Comparison of ENCODE assay signal across 2 cellular contexts in the genomic region with DNA sequence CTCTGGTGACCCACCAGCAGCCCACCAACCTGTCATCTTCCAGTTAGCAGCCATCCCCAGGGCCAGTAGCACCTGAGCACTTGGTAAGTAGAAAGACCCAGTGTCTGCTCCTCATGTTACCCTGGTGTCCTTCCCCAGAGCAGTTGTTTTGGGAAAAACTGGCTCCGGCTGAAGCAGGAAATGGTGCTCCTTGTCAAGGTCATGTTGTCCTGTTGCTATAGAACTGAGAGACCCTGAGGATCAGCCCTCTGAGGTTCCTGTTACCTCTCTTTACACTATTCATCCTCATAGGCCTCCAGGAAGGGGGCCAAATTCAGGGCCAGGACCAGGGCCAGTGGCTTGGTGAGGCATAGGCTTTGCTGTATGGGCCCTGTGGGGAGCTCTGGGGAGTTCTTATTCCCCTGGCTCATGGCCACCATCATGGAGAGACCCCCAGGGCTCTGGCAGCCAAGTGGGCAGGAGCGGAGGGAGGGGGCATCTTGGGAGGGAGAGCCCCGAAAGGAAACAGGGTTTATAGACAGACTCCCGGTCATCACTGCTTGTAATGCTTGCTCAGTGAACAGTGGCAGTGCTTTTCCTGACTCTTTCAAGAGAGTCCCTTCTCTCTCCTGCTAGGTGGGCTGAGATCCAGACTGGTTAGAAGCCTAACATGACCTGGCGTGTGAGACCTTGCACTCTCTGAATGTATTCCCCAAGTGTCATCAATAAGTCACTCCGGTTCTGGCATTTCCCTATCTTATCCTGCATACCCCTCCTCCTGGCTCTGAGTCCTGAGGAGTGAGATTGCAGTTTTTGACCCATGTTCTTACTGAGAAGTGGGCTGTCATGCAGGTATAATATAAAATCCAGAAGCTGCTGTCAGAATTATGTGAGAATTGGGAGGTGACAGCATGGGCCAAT.
TF ChIP-seq lines count a peak whose summit lies in the region.

No MANE protein-coding gene starts in this region.

TF ChIP-seq in GM23338, 12 proteins besides CTCF, POLR2A, EP300 and RAD21 (continues in another document):
- TF ChIP-seq ZNF114 (CRISPR knock-in tag; IDR thresholded peaks at IDR 0.05) (no peak), NANOG (IDR thresholded peaks at IDR 0.05; ENCODE audit: borderline replicate concordance) (no peak), ZNF331 (CRISPR knock-in tag; IDR thresholded peaks at IDR 0.05; ENCODE audit: low read depth) (no peak), EZH2phosphoT487 (IDR thresholded peaks at IDR 0.05; ENCODE audit: unreplicated experiment) (no peak), EZH2 (IDR thresholded peaks at IDR 0.05; ENCODE audit: low read depth, unreplicated experiment) (no peak), STAT1 (IDR thresholded peaks at IDR 0.05; ENCODE audit: unreplicated experiment) (no peak), JUNB (IDR thresholded peaks at IDR 0.05; ENCODE audit: unreplicated experiment) (no peak)
- TF ChIP-seq, protein P1, sequence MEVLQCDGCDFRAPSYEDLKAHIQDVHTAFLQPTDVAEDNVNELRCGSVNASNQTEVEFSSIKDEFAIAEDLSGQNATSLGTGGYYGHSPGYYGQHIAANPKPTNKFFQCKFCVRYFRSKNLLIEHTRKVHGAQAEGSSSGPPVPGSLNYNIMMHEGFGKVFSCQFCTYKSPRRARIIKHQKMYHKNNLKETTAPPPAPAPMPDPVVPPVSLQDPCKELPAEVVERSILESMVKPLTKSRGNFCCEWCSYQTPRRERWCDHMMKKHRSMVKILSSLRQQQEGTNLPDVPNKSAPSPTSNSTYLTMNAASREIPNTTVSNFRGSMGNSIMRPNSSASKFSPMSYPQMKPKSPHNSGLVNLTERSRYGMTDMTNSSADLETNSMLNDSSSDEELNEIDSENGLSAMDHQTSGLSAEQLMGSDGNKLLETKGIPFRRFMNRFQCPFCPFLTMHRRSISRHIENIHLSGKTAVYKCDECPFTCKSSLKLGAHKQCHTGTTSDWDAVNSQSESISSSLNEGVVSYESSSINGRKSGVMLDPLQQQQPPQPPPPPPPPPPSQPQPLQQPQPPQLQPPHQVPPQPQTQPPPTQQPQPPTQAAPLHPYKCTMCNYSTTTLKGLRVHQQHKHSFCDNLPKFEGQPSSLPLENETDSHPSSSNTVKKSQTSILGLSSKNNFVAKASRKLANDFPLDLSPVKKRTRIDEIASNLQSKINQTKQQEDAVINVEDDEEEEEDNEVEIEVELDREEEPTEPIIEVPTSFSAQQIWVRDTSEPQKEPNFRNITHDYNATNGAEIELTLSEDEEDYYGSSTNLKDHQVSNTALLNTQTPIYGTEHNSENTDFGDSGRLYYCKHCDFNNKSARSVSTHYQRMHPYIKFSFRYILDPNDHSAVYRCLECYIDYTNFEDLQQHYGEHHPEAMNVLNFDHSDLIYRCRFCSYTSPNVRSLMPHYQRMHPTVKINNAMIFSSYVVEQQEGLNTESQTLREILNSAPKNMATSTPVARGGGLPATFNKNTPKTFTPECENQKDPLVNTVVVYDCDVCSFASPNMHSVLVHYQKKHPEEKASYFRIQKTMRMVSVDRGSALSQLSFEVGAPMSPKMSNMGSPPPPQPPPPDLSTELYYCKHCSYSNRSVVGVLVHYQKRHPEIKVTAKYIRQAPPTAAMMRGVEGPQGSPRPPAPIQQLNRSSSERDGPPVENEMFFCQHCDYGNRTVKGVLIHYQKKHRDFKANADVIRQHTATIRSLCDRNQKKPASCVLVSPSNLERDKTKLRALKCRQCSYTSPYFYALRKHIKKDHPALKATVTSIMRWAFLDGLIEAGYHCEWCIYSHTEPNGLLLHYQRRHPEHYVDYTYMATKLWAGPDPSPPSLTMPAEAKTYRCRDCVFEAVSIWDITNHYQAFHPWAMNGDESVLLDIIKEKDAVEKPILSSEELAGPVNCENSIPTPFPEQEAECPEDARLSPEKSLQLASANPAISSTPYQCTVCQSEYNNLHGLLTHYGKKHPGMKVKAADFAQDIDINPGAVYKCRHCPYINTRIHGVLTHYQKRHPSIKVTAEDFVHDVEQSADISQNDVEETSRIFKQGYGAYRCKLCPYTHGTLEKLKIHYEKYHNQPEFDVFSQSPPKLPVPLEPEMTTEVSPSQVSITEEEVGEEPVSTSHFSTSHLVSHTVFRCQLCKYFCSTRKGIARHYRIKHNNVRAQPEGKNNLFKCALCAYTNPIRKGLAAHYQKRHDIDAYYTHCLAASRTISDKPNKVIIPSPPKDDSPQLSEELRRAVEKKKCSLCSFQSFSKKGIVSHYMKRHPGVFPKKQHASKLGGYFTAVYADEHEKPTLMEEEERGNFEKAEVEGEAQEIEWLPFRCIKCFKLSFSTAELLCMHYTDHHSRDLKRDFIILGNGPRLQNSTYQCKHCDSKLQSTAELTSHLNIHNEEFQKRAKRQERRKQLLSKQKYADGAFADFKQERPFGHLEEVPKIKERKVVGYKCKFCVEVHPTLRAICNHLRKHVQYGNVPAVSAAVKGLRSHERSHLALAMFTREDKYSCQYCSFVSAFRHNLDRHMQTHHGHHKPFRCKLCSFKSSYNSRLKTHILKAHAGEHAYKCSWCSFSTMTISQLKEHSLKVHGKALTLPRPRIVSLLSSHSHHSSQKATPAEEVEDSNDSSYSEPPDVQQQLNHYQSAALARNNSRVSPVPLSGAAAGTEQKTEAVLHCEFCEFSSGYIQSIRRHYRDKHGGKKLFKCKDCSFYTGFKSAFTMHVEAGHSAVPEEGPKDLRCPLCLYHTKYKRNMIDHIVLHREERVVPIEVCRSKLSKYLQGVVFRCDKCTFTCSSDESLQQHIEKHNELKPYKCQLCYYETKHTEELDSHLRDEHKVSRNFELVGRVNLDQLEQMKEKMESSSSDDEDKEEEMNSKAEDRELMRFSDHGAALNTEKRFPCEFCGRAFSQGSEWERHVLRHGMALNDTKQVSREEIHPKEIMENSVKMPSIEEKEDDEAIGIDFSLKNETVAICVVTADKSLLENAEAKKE (CRISPR knock-in tag; IDR thresholded peaks at IDR 0.05), result no peak
- TF ChIP-seq, protein P2, sequence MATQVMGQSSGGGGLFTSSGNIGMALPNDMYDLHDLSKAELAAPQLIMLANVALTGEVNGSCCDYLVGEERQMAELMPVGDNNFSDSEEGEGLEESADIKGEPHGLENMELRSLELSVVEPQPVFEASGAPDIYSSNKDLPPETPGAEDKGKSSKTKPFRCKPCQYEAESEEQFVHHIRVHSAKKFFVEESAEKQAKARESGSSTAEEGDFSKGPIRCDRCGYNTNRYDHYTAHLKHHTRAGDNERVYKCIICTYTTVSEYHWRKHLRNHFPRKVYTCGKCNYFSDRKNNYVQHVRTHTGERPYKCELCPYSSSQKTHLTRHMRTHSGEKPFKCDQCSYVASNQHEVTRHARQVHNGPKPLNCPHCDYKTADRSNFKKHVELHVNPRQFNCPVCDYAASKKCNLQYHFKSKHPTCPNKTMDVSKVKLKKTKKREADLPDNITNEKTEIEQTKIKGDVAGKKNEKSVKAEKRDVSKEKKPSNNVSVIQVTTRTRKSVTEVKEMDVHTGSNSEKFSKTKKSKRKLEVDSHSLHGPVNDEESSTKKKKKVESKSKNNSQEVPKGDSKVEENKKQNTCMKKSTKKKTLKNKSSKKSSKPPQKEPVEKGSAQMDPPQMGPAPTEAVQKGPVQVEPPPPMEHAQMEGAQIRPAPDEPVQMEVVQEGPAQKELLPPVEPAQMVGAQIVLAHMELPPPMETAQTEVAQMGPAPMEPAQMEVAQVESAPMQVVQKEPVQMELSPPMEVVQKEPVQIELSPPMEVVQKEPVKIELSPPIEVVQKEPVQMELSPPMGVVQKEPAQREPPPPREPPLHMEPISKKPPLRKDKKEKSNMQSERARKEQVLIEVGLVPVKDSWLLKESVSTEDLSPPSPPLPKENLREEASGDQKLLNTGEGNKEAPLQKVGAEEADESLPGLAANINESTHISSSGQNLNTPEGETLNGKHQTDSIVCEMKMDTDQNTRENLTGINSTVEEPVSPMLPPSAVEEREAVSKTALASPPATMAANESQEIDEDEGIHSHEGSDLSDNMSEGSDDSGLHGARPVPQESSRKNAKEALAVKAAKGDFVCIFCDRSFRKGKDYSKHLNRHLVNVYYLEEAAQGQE (IDR thresholded peaks at IDR 0.05; ENCODE audit: unreplicated experiment), result no peak

TF ChIP-seq in K562, 482 proteins besides CTCF, POLR2A, EP300 and RAD21 (continues in another document):
- TF ChIP-seq ESRRA (IDR thresholded peaks at IDR 0.05; ENCODE audit: borderline replicate concordance, low read depth), result no peak
- peak; percentile 83 for TF ChIP-seq ZNF316 (IDR thresholded peaks at IDR 0.05)
- TF ChIP-seq, protein P3, sequence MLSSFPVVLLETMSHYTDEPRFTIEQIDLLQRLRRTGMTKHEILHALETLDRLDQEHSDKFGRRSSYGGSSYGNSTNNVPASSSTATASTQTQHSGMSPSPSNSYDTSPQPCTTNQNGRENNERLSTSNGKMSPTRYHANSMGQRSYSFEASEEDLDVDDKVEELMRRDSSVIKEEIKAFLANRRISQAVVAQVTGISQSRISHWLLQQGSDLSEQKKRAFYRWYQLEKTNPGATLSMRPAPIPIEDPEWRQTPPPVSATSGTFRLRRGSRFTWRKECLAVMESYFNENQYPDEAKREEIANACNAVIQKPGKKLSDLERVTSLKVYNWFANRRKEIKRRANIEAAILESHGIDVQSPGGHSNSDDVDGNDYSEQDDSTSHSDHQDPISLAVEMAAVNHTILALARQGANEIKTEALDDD (IDR thresholded peaks at IDR 0.05), result peak; percentile 23; the same call in 1 of the 2 replicates
- peak; percentile 94 for TF ChIP-seq MECOM (CRISPR knock-in tag; IDR thresholded peaks at IDR 0.05)
- TF ChIP-seq HLTF (IDR thresholded peaks at IDR 0.05), result no peak
- TF ChIP-seq, protein P4, sequence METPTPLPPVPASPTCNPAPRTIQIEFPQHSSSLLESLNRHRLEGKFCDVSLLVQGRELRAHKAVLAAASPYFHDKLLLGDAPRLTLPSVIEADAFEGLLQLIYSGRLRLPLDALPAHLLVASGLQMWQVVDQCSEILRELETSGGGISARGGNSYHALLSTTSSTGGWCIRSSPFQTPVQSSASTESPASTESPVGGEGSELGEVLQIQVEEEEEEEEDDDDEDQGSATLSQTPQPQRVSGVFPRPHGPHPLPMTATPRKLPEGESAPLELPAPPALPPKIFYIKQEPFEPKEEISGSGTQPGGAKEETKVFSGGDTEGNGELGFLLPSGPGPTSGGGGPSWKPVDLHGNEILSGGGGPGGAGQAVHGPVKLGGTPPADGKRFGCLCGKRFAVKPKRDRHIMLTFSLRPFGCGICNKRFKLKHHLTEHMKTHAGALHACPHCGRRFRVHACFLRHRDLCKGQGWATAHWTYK (CRISPR knock-in tag; IDR thresholded peaks at IDR 0.05), result no peak
- TF ChIP-seq, protein P5, sequence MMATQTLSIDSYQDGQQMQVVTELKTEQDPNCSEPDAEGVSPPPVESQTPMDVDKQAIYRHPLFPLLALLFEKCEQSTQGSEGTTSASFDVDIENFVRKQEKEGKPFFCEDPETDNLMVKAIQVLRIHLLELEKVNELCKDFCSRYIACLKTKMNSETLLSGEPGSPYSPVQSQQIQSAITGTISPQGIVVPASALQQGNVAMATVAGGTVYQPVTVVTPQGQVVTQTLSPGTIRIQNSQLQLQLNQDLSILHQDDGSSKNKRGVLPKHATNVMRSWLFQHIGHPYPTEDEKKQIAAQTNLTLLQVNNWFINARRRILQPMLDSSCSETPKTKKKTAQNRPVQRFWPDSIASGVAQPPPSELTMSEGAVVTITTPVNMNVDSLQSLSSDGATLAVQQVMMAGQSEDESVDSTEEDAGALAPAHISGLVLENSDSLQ (IDR thresholded peaks at IDR 0.05), result peak; percentile 88
- TF ChIP-seq STAT5A (IDR thresholded peaks at IDR 0.05; ENCODE audit: borderline replicate concordance, low read length), result no peak
- TF ChIP-seq FUS (optimal IDR thresholded peaks at IDR 0.05; ENCODE audit: low read depth, low read length), result no peak
- TF ChIP-seq POLR3A (IDR thresholded peaks at IDR 0.05; ENCODE audit: borderline replicate concordance, extremely low read depth, insufficient read depth, insufficient read length), result no peak
- TF ChIP-seq ZBTB17 (CRISPR knock-in tag; IDR thresholded peaks at IDR 0.05), result no peak
- TF ChIP-seq, protein P6, sequence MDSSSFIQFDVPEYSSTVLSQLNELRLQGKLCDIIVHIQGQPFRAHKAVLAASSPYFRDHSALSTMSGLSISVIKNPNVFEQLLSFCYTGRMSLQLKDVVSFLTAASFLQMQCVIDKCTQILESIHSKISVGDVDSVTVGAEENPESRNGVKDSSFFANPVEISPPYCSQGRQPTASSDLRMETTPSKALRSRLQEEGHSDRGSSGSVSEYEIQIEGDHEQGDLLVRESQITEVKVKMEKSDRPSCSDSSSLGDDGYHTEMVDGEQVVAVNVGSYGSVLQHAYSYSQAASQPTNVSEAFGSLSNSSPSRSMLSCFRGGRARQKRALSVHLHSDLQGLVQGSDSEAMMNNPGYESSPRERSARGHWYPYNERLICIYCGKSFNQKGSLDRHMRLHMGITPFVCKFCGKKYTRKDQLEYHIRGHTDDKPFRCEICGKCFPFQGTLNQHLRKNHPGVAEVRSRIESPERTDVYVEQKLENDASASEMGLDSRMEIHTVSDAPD (CRISPR knock-in tag; IDR thresholded peaks at IDR 0.05), result 0 out of 2 replicates have a peak, but pooled peaks have one; percentile 8
- peak; percentile 86 for TF ChIP-seq MEIS2 (IDR thresholded peaks at IDR 0.05; ENCODE audit: partially characterized antibody)
- TF ChIP-seq HDAC3 (IDR thresholded peaks at IDR 0.05; ENCODE audit: borderline replicate concordance, partially characterized antibody), result no peak
- TF ChIP-seq NFIC (IDR thresholded peaks at IDR 0.05), result peak; percentile 82
- no peak for TF ChIP-seq CBX1 (IDR thresholded peaks at IDR 0.05; ENCODE audit: low read depth)
- peak; percentile 55; the same call in 1 of the 2 replicates for TF ChIP-seq MAFK (IDR thresholded peaks at IDR 0.05; ENCODE audit: low read length)
- TF ChIP-seq CHD2 (IDR thresholded peaks at IDR 0.05; ENCODE audit: low read depth, low read length), result no peak
- peak; percentile 60 for TF ChIP-seq CBFA2T3 (IDR thresholded peaks at IDR 0.05)
- peak; percentile 45; the same call in 1 of the 2 replicates for TF ChIP-seq MYC (IDR thresholded peaks at IDR 0.05; ENCODE audit: low read depth, low read length)
- TF ChIP-seq MYC (CRISPR knock-in tag; IDR thresholded peaks at IDR 0.05; ENCODE audit: borderline replicate concordance, low read depth), result no peak
- peak; percentile 85 for TF ChIP-seq MAFG (tag; conservative IDR thresholded peaks at IDR 0.05)
- no peak for TF ChIP-seq BRD4 (IDR thresholded peaks at IDR 0.05)
- no peak for TF ChIP-seq SREBF2 (CRISPR knock-in tag; IDR thresholded peaks at IDR 0.05)
- TF ChIP-seq ZNF76 (CRISPR knock-in tag; IDR thresholded peaks at IDR 0.05; ENCODE audit: borderline replicate concordance), result no peak
- TF ChIP-seq CBX8 (IDR thresholded peaks at IDR 0.05; ENCODE audit: borderline replicate concordance, extremely low read depth, low read depth, low read length, poor library complexity, severe bottlenecking), result no peak
- TF ChIP-seq TEAD4 (IDR thresholded peaks at IDR 0.05; ENCODE audit: low read length), result peak; percentile 41
- no peak for TF ChIP-seq TEAD4 (CRISPR knock-in tag; IDR thresholded peaks at IDR 0.05; ENCODE audit: borderline replicate concordance)
- no peak for TF ChIP-seq SNIP1 (IDR thresholded peaks at IDR 0.05; ENCODE audit: low read depth)
- peak in 1 of 2 experiments; percentile 55; a peak in 1 of 4 replicates for TF ChIP-seq RCOR1 (IDR thresholded peaks at IDR 0.05; ENCODE audit: borderline replicate concordance in 1 of 2, low read depth in 2 of 2, low read length in 2 of 2)
- TF ChIP-seq NR3C1 (CRISPR knock-in tag; IDR thresholded peaks at IDR 0.05), result no peak
- 0 out of 2 replicates have a peak, but pooled peaks have one; percentile 8 for TF ChIP-seq CBFA2T2 (conservative IDR thresholded peaks at IDR 0.05)
- TF ChIP-seq CEBPB (tag; IDR thresholded peaks at IDR 0.05), result no peak
- TF ChIP-seq SMARCA4 (IDR thresholded peaks at IDR 0.05), result peak; percentile 68; the same call in 1 of the 2 replicates
- peak; percentile 62 for TF ChIP-seq DPF2 (IDR thresholded peaks at IDR 0.05)
